Comparison of ENCODE assay signal across 8 cellular contexts in genomic region chr5:55307383-55308253, GRCh38. TPM values are rescaled to one million over a fixed set of nuclear protein-coding genes. Genes with fewer than 3 reads are reported as not detected.
A peak's percentile ranks its signal among the peaks of the same experiment; 100 is the strongest.
DNase-seq lines count a peak whose midpoint lies in the region; ATAC-seq and TF ChIP-seq lines count a peak whose summit lies in the region.

DHX29 (minus strand) TSS chr5:55307694; CDS start chr5:55307573, 121 bp downstream.
MTREX (plus strand) TSS chr5:55307989; CDS start chr5:55308014, 25 bp downstream.

- no peak for TF ChIP-seq EP300 in Ishikawa (IDR thresholded peaks at IDR 0.05; ENCODE audit: borderline replicate concordance)

- TF ChIP-seq POLR2A in erythroblast (IDR thresholded peaks at IDR 0.05; ENCODE audit: low read length), result peak; percentile 90

- peak; percentile 94 for ATAC-seq in GM21619 (IDR thresholded peaks at IDR 0.05; ENCODE audit: unreplicated experiment)

- TF ChIP-seq RAD21 in Ishikawa (IDR thresholded peaks at IDR 0.05; ENCODE audit: low read depth), result no peak

- DNase-seq in DMS153 treated with DMSO at 0.1 percent for 48 hours (lab: John Stamatoyannopoulos, UW; ENCODE audit: unreplicated experiment) (peak; percentile 46), OCI-M2 (lab: John Stamatoyannopoulos, UW; ENCODE audit: unreplicated experiment) (peak; percentile 58), activated T-cell treated with anti-CD3 and anti-CD28 coated beads for 4 hours (peak; percentile 81), erythroblast (lab: John Stamatoyannopoulos, UW) (peak; percentile 95 to 97), mucosa of gallbladder (ENCODE audit: low spot score) (peak; percentile 93)
- DNase-seq in stimulated activated CD8-positive, alpha-beta memory T cell treated with anti-CD3 and anti-CD28 coated beads, Interleukin-4, amount 100 ng/mL, for 4 hours (ENCODE audit: low read depth in 2 of 2, low spot score in 1 of 2), result peak; percentile 72 to 74

TF ChIP-seq in Ishikawa, 13 proteins besides CTCF, POLR2A, EP300 and RAD21:
- TF ChIP-seq, protein P1, sequence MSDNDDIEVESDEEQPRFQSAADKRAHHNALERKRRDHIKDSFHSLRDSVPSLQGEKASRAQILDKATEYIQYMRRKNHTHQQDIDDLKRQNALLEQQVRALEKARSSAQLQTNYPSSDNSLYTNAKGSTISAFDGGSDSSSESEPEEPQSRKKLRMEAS (IDR thresholded peaks at IDR 0.05), result peak; percentile 83
- 0 out of 2 replicates have a peak, but pooled peaks have one; percentile 34 for TF ChIP-seq TCF12 (IDR thresholded peaks at IDR 0.05; ENCODE audit: low read depth)
- 0 out of 2 replicates have a peak, but pooled peaks have one; percentile 33 for TF ChIP-seq TEAD4 (IDR thresholded peaks at IDR 0.05)
- TF ChIP-seq YY1 (IDR thresholded peaks at IDR 0.05; ENCODE audit: low read depth), result peak; percentile 95
- no peak for TF ChIP-seq EGR1 (IDR thresholded peaks at IDR 0.05)
- TF ChIP-seq, protein P2, sequence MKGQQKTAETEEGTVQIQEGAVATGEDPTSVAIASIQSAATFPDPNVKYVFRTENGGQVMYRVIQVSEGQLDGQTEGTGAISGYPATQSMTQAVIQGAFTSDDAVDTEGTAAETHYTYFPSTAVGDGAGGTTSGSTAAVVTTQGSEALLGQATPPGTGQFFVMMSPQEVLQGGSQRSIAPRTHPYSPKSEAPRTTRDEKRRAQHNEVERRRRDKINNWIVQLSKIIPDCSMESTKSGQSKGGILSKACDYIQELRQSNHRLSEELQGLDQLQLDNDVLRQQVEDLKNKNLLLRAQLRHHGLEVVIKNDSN (IDR thresholded peaks at IDR 0.05), result no peak
- no peak for TF ChIP-seq REST (IDR thresholded peaks at IDR 0.05; ENCODE audit: low read depth)
- TF ChIP-seq ZBTB7A (IDR thresholded peaks at IDR 0.05; ENCODE audit: low read depth), result no peak
- peak; percentile 77 for TF ChIP-seq CREB1 (IDR thresholded peaks at IDR 0.05; ENCODE audit: low read depth)
- TF ChIP-seq TAF1 (IDR thresholded peaks at IDR 0.05; ENCODE audit: low read depth), result peak; percentile 77
- TF ChIP-seq NFIC (IDR thresholded peaks at IDR 0.05), result no peak
- TF ChIP-seq CEBPB (IDR thresholded peaks at IDR 0.05), result no peak
TF ChIP-seq in Ishikawa: peak in this region for 6.

RNA-seq across cellular contexts. Expression of gene DHX29, which starts in this region (rescaled TPM):
- total RNA-seq in mucosa of gallbladder, result 31.6 TPM

RNA-seq across cellular contexts. Expression of gene MTREX, which starts in this region (rescaled TPM):
- total RNA-seq in mucosa of gallbladder, result 61.1 TPM

Comparison
In these comparisons a context has a peak if more than half of its experiments do, and no peak if none do; other contexts are left out.
1. Peak in every context shown above with its lines: DNase-seq and ATAC-seq.
2. DNase-seq: peak in every context shown above with its lines; median percentile 96 in erythroblast; 93 in mucosa of gallbladder; 81 in activated T-cell treated with anti-CD3 and anti-CD28 coated beads for 4 hours; 73 in stimulated activated CD8-positive, alpha-beta memory T cell treated with anti-CD3 and anti-CD28 coated beads, Interleukin-4, amount 100 ng/mL, for 4 hours; 58 in OCI-M2; 46 in DMS153 treated with DMSO at 0.1 percent for 48 hours.